ENCODE assay signal across 1 cellular context in the genomic region with DNA sequence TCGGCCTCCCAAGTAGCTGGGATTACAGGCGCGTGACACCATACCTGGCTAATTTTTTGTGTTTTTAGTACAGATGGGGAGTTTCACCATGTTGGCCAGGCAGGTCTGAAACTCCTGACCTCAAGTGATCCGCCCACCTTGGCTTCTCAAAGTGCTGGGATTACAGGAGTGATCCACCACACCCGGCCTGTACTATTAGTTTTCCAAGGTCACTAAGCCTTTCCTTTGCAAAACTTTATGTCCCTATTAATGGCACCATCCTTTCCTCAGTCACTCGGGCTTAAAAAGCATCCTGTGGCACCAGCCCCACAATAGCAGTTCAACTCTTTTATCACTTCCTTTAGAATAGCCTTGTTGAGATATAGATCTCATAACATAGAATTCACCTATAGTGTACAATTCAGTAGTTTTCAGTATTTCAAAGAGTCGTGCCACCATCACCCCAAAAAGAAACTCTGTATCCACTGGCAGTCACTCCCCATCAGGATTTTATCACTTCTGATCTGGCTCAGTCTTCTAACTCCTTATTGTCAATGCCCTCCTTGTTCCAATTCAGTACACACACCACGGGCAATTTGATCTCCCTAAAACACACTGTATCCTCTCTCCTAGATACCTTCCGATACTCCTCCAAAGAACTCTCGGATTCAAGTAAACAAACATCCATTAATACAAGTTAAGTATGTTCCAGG.
TF ChIP-seq lines count a peak whose summit lies in the region.

No MANE protein-coding gene starts in this region.

TF ChIP-seq in A549, 52 proteins besides CTCF, POLR2A, EP300 and RAD21 (continued from another document):
- TF ChIP-seq, protein P1, sequence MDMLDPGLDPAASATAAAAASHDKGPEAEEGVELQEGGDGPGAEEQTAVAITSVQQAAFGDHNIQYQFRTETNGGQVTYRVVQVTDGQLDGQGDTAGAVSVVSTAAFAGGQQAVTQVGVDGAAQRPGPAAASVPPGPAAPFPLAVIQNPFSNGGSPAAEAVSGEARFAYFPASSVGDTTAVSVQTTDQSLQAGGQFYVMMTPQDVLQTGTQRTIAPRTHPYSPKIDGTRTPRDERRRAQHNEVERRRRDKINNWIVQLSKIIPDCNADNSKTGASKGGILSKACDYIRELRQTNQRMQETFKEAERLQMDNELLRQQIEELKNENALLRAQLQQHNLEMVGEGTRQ (IDR thresholded peaks at IDR 0.05), result no peak
- TF ChIP-seq RCOR1 (IDR thresholded peaks at IDR 0.05; ENCODE audit: low read depth, low read length), result no peak
- TF ChIP-seq, protein P2, sequence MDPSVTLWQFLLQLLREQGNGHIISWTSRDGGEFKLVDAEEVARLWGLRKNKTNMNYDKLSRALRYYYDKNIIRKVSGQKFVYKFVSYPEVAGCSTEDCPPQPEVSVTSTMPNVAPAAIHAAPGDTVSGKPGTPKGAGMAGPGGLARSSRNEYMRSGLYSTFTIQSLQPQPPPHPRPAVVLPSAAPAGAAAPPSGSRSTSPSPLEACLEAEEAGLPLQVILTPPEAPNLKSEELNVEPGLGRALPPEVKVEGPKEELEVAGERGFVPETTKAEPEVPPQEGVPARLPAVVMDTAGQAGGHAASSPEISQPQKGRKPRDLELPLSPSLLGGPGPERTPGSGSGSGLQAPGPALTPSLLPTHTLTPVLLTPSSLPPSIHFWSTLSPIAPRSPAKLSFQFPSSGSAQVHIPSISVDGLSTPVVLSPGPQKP (IDR thresholded peaks at IDR 0.05; ENCODE audit: low read depth, low read length), result no peak
